ENCODE assay signal across 1 cellular context in genomic region chr13:102773441-102774209, GRCh38.
TF ChIP-seq lines count a peak whose summit lies in the region.

Gene TEX30, minus strand, starts transcription at chr13:102773786. Its CDS starts 3,760 bp downstream, at chr13:102770026.

TF ChIP-seq in K562, 482 proteins besides CTCF, POLR2A, EP300 and RAD21 (continued from another document and continues in another):
- TF ChIP-seq CREB3L1 (IDR thresholded peaks at IDR 0.05; ENCODE audit: borderline replicate concordance, low read depth) = peak; percentile 76; the same call in 1 of the 2 replicates
- TF ChIP-seq MGA (IDR thresholded peaks at IDR 0.05) = peak; percentile 99
- no peak for TF ChIP-seq ZNF280A (IDR thresholded peaks at IDR 0.05; ENCODE audit: low read depth, partially characterized antibody)
- peak; percentile 68 for TF ChIP-seq GABPB1 (CRISPR knock-in tag; IDR thresholded peaks at IDR 0.05)
- peak; percentile 42; the same call in 1 of the 2 replicates for TF ChIP-seq ZNF717 (CRISPR knock-in tag; IDR thresholded peaks at IDR 0.05)
- TF ChIP-seq ZEB2 (IDR thresholded peaks at IDR 0.05) = no peak
- no peak for TF ChIP-seq ZNF146 (CRISPR knock-in tag; IDR thresholded peaks at IDR 0.05; ENCODE audit: unreplicated experiment)
- no peak for TF ChIP-seq SFPQ (IDR thresholded peaks at IDR 0.05; ENCODE audit: low read depth, low read length)
- TF ChIP-seq PHF8 (IDR thresholded peaks at IDR 0.05; ENCODE audit: borderline replicate concordance, low read length) = peak; percentile 92; the same call in 1 of the 2 replicates
- no peak for TF ChIP-seq ZNF232 (CRISPR knock-in tag; IDR thresholded peaks at IDR 0.05)
- TF ChIP-seq HNRNPL (IDR thresholded peaks at IDR 0.05; ENCODE audit: low read depth, low read length) = peak; percentile 96
- TF ChIP-seq ZNF277 (CRISPR knock-in tag; IDR thresholded peaks at IDR 0.05; ENCODE audit: borderline replicate concordance) = no peak
- 0 out of 2 replicates have a peak, but pooled peaks have one; percentile 36 for TF ChIP-seq THAP12 (CRISPR knock-in tag; IDR thresholded peaks at IDR 0.05)
- TF ChIP-seq PTBP1 (IDR thresholded peaks at IDR 0.05; ENCODE audit: low read depth, low read length) = no peak
- TF ChIP-seq SMAD3 (CRISPR knock-in tag; conservative IDR thresholded peaks at IDR 0.05) = no peak
- TF ChIP-seq NFRKB (IDR thresholded peaks at IDR 0.05; ENCODE audit: low read depth) = 0 out of 2 replicates have a peak, but pooled peaks have one; percentile 39
- TF ChIP-seq CREM (IDR thresholded peaks at IDR 0.05; ENCODE audit: low read depth) = peak; percentile 51
- peak; percentile 56; the same call in 1 of the 2 replicates for TF ChIP-seq CUX1 (CRISPR knock-in tag; IDR thresholded peaks at IDR 0.05)
- TF ChIP-seq RFX5 (IDR thresholded peaks at IDR 0.05; ENCODE audit: low read depth, low read length) = no peak
- peak; percentile 93 to 94 for TF ChIP-seq NRF1 (conservative IDR thresholded peaks at IDR 0.05 in 1 of 2, IDR thresholded peaks at IDR 0.05 in 1 of 2)
- TF ChIP-seq FOXA1 (IDR thresholded peaks at IDR 0.05; ENCODE audit: borderline replicate concordance) = no peak
- peak; percentile 76 for TF ChIP-seq POLR2AphosphoS5 (IDR thresholded peaks at IDR 0.05; ENCODE audit: control insufficient read depth, insufficient read depth, low read depth, low read length)
- TF ChIP-seq RNF2 (IDR thresholded peaks at IDR 0.05) = peak; percentile 80
- no peak for TF ChIP-seq ZNF79 (CRISPR knock-in tag; IDR thresholded peaks at IDR 0.05; ENCODE audit: low read depth)
- peak; percentile 88; the same call in 1 of the 2 replicates for TF ChIP-seq ZNF511 (CRISPR knock-in tag; IDR thresholded peaks at IDR 0.05)
- TF ChIP-seq HNRNPLL (IDR thresholded peaks at IDR 0.05; ENCODE audit: low read depth, low read length, poor library complexity, severe bottlenecking) = peak; percentile 82
